Comparison of ENCODE assay signal across 8 cellular contexts in genomic region chr7:32489788-32490126, GRCh38. TPM values are rescaled to one million over a fixed set of nuclear protein-coding genes. Genes with fewer than 3 reads are reported as not detected.
DNase-seq lines count a peak whose midpoint lies in the region; ATAC-seq, FAIRE-seq and TF ChIP-seq lines count a peak whose summit lies in the region.

No MANE protein-coding gene starts in this region.

- peak overlapping the region; percentile 73 to 90 (median 82) for H3K4me3 ChIP-seq in BLaER1 treated with 17β-estradiol and CSF1 and Interleukin-3, amounts not matched to agents 10 nM and 100 nM
- H3K4me3 ChIP-seq in adipocyte (ENCODE audit: low read length) (peak overlapping the region; percentile 96), lung (peak overlapping the region; percentile 99), aorta (ENCODE audit: low read length in 2 of 2) (peak overlapping the region; percentile 69 to 72)

- peak; percentile 10 for ATAC-seq in HG02623 (IDR thresholded peaks at IDR 0.05; ENCODE audit: unreplicated experiment)
- no peak for ATAC-seq in lung (ENCODE audit: insufficient read depth, low FRiP score)
- ATAC-seq in aorta (ENCODE audit: low FRiP score), result no peak

- in situ Hi-C loops in GM13977 (cut with MboI; ENCODE audit: low pct_unique_long_range_greater_than_20kb, low sequenced_read_pairs, unreplicated experiment), result no loop called here

- H3K27me3 ChIP-seq in BLaER1 treated with 17β-estradiol and CSF1 and Interleukin-3, amounts not matched to agents 10 nM and 100 nM, result no peaks in the 10 kb centered on the region
- no peaks in the 10 kb centered on the region for H3K27me3 ChIP-seq in adipocyte (replicated peaks; ENCODE audit: control insufficient read depth, insufficient read depth, low read length)
- no peaks in the 10 kb centered on the region for H3K27me3 ChIP-seq in lung (ENCODE audit: control insufficient read depth, insufficient read depth)
- H3K27me3 ChIP-seq in aorta (ENCODE audit: control insufficient read depth in 1 of 2, insufficient read depth in 2 of 2, low read length in 1 of 2), result no peaks in the 10 kb centered on the region

- H3K9me3 ChIP-seq in BLaER1 treated with 17β-estradiol and CSF1 and Interleukin-3, amounts not matched to agents 10 nM and 100 nM (replicated peaks in 1 of 11), result no peaks in the 10 kb centered on the region
- H3K9me3 ChIP-seq in adipocyte (ENCODE audit: control insufficient read depth, low read length), result no peaks in the 10 kb centered on the region
- no peaks in the 10 kb centered on the region for H3K9me3 ChIP-seq in lung (ENCODE audit: control insufficient read depth in 2 of 2, insufficient read depth in 1 of 2, low read length in 1 of 2)
- H3K9me3 ChIP-seq in aorta (ENCODE audit: control insufficient read depth, low read length), result no peaks in the 10 kb centered on the region

- DNase-seq in adipocyte (ENCODE audit: low read depth), result no peak
- DNase-seq in lung (ENCODE audit: low spot score), result no peak
- no peak for DNase-seq in aorta
- no peak for DNase-seq in GM12891 (ENCODE audit: insufficient read length, low spot score)
- DNase-seq in GM13977 (ENCODE audit: low spot score), result no peak
- DNase-seq in NCI-H2081 (lab: John Stamatoyannopoulos, UW), result no peak

- peak overlapping the region; percentile 84 to 95 (median 90) for H3K27ac ChIP-seq in BLaER1 treated with 17β-estradiol and CSF1 and Interleukin-3, amounts not matched to agents 10 nM and 100 nM
- H3K27ac ChIP-seq in lung (ENCODE audit: low read depth in 1 of 2, low read length in 1 of 2) (peak overlapping the region in 1 of 2 donors; percentile 90), aorta (ENCODE audit: low read depth in 1 of 2, low read length in 2 of 2) (peak overlapping the region in 1 of 2 donors; percentile 69)

- H3K4me1 ChIP-seq in BLaER1 treated with 17β-estradiol and CSF1 and Interleukin-3, amounts not matched to agents 10 nM and 100 nM, result peaks cover 17 to 30% (median 23%) of the 10 kb centered on the region in 10 experiments
- H3K4me1 ChIP-seq in adipocyte (ENCODE audit: control insufficient read depth, insufficient read depth, low read length) (peaks cover 13% of the 10 kb centered on the region), lung (ENCODE audit: control insufficient read depth in 2 of 2, insufficient read depth in 2 of 2, low read length in 2 of 2) (peaks cover 3 to 7% of the 10 kb centered on the region in 2 donors), aorta (ENCODE audit: control insufficient read depth in 1 of 2, insufficient read depth in 2 of 2, low read length in 2 of 2) (peaks cover 0 to 4% of the 10 kb centered on the region in 2 donors)

- TF ChIP-seq POLR2A in GM12891 (IDR thresholded peaks at IDR 0.05; ENCODE audit: low read depth, low read length), result no peak

- 2 to 4% methylated on average over 9 of the region's 9 CpGs for WGBS in lung, 2 donors
- WGBS in aorta, 2 donors, result 0 to 1% methylated on average over 9 of the region's 9 CpGs

- intact Hi-C loops in aorta (cut with DNase I), result loop anchor here (2.0 to 10.0 kb wide), 5 partner anchors 239 to 1575 kb away; partner anchors contain the start of genes AQP1 (in 1 of the 2), BBS9 (in 1 of the 2) and NT5C3A (in 1 of the 2)

- TF ChIP-seq CTCF in lung (IDR thresholded peaks at IDR 0.05; ENCODE audit: control extremely low read depth, extremely low read depth) (no peak), GM13977 (IDR thresholded peaks at IDR 0.05; ENCODE audit: extremely low read depth, insufficient read depth, missing control alignments) (no peak)

- H3K9ac ChIP-seq in BLaER1 treated with 17β-estradiol and CSF1 and Interleukin-3, amounts not matched to agents 10 nM and 100 nM, result peak overlapping the region; percentile 84 to 93 (median 91)
- H3K9ac ChIP-seq in adipocyte (ENCODE audit: low read length), result peak overlapping the region; percentile 87

- no peak for FAIRE-seq in GM12891 (lab: Jason Lieb, UNC)

- peak overlapping the region; percentile 81 to 98 (median 92) for H3K4me2 ChIP-seq in BLaER1 treated with 17β-estradiol and CSF1 and Interleukin-3, amounts not matched to agents 10 nM and 100 nM

- H3K36me3 ChIP-seq in BLaER1 treated with 17β-estradiol and CSF1 and Interleukin-3, amounts not matched to agents 10 nM and 100 nM, result peaks cover 23 to 43% (median 41%) of the 10 kb centered on the region in 11 experiments
- H3K36me3 ChIP-seq in adipocyte (ENCODE audit: control insufficient read depth, insufficient read depth, low read length, severe bottlenecking) (peaks cover 19% of the 10 kb centered on the region), lung (ENCODE audit: control insufficient read depth in 2 of 2, insufficient read depth in 2 of 2, low read length in 2 of 2) (peaks cover 3 to 6% of the 10 kb centered on the region in 2 donors), aorta (ENCODE audit: control insufficient read depth in 1 of 2, insufficient read depth in 2 of 2, low read length in 1 of 2) (peaks cover 0 to 2% of the 10 kb centered on the region in 2 donors)

- H4K20me1 ChIP-seq in BLaER1 treated with 17β-estradiol and CSF1 and Interleukin-3, amounts not matched to agents 10 nM and 100 nM, result 0 out of 22 replicates have a peak, but pooled peaks cover 0 to 1% (median 0%) of the 10 kb centered on the region in 11 experiments

TF ChIP-seq in GM12891, 5 proteins besides CTCF, POLR2A, EP300 and RAD21:
- no peak for TF ChIP-seq POU2F2 (IDR thresholded peaks at IDR 0.05; ENCODE audit: low read depth, low read length)
- no peak for TF ChIP-seq POLR2AphosphoS5 (IDR thresholded peaks at IDR 0.05; ENCODE audit: low read depth, low read length)
- no peak for TF ChIP-seq SPI1 (IDR thresholded peaks at IDR 0.05; ENCODE audit: low read depth, low read length)
- no peak for TF ChIP-seq PAX5 (IDR thresholded peaks at IDR 0.05; ENCODE audit: insufficient read depth, low read length, severe bottlenecking)
- no peak for TF ChIP-seq TAF1 (IDR thresholded peaks at IDR 0.05; ENCODE audit: low read depth, low read length)

RNA-seq across cellular contexts. Expression of gene LSM5, which starts 0.4 kb away (rescaled TPM):
- total RNA-seq in lung (10 to 100 TPM; 23.0 to 35.3 TPM), aorta (10 to 100 TPM; 21.1 to 29.3 TPM)
- polyA plus RNA-seq in lung (10 to 100 TPM; 40.2 to 98.5 TPM), aorta (100 to 1,000 TPM in 1 of 2 donors, 10 to 100 TPM in 1; 49.7 to 111 TPM)
- polyA plus RNA-seq in GM12891 (2012; ENCODE audit: low read depth, missing spikeins), result 117 TPM

RNA-seq across cellular contexts. Expression of gene AVL9, which starts 5.5 kb away (rescaled TPM):
- 10 to 100 TPM; 50.9 to 52.5 TPM for total RNA-seq in lung
- polyA plus RNA-seq in lung, result 10 to 100 TPM in 1 of 2 donors, 1 to 10 TPM in 1; 9.7 to 19.6 TPM
- total RNA-seq in aorta, result 10 to 100 TPM; 35.8 to 37.5 TPM
- polyA plus RNA-seq in aorta, result 10 to 100 TPM in 1 of 2 donors, 1 to 10 TPM in 1; 7.0 to 10.5 TPM
- 14.7 TPM for polyA plus RNA-seq in GM12891 (2012; ENCODE audit: low read depth, missing spikeins)
